Comparison of ENCODE assay signal across 14 cellular contexts in genomic region chr6:7224726-7225125, GRCh38.
DNase-seq lines count a peak whose midpoint lies in the region; ATAC-seq and TF ChIP-seq lines count a peak whose summit lies in the region.
"Had no signal": no experiment of that assay in that cellular context is flagged by ENCODE, and none has a peak within 500 bp of the region (broad histone marks: within the 10 kb centered on the region; RNA-seq: fewer than 3 reads in every experiment).

No MANE protein-coding gene starts in this region.

- H3K9me3 Mint-ChIP-seq in endodermal cell: no peaks in the 10 kb centered on the region
- H3K9me3 Mint-ChIP-seq in nephron progenitor cell: no peaks in the 10 kb centered on the region

- H3K9ac ChIP-seq in endodermal cell (ENCODE audit: extremely low read depth, low read length, poor library complexity, severe bottlenecking): no peak overlapping the region

- DNase-seq in CMK (ENCODE audit: low read depth) (peak; percentile 78), RWPE1 (ENCODE audit: low spot score) (no peak), endodermal cell (no peak), nephron progenitor cell (no peak), NCI-H2171 (lab: John Stamatoyannopoulos, UW) (no peak)
- DNase-seq: activated CD4-positive, CD25-positive, alpha-beta regulatory T cell; activated effector memory CD4-positive, alpha-beta T cell treated with anti-CD3 and anti-CD28 coated beads, Interleukin-2, amount 50 U/mL, for 16 hours; cortex of kidney; DMS153; mesendoderm; MM.1S; stimulated activated CD4-positive, alpha-beta T cell treated with anti-CD3 and anti-CD28 coated beads, Interleukin-4, amount 100 ng/mL, for 1 hour had no signal

- 93% methylated on average over 8 to 9 of the region's 9 CpGs for WGBS in endodermal cell (ENCODE audit: insufficient coverage in 1 of 2, insufficient read length in 1 of 2), 2 experiments

- H3K36me3 Mint-ChIP-seq in endodermal cell (ENCODE audit: low read depth) (peaks cover 68% of the 10 kb centered on the region), nephron progenitor cell (ENCODE audit: low read depth) (peaks cover 74% of the 10 kb centered on the region)

- ATAC-seq in GM21367 (IDR thresholded peaks at IDR 0.05; ENCODE audit: unreplicated experiment): no peak
- ATAC-seq in GM21825 (IDR thresholded peaks at IDR 0.05; ENCODE audit: unreplicated experiment): no peak

- H3K27ac Mint-ChIP-seq in endodermal cell: peak overlapping the region; percentile 67
- peak overlapping the region; percentile 85 for H3K27ac Mint-ChIP-seq in nephron progenitor cell

- H3K9me3 ChIP-seq in endodermal cell (ENCODE audit: control insufficient read depth, low read length): no peaks in the 10 kb centered on the region

- H3K4me3 Mint-ChIP-seq in endodermal cell (no peak overlapping the region), nephron progenitor cell (no peak overlapping the region)

- no peak overlapping the region for H3K4me3 ChIP-seq in endodermal cell (ENCODE audit: low read length)

- CTCF ChIA-PET in RWPE1 (lab: Yijun Ruan, JAX): no interaction called here

- H3K36me3 ChIP-seq in endodermal cell (ENCODE audit: control insufficient read depth, insufficient read depth, low read length): peaks cover 55% of the 10 kb centered on the region

- POLR2A ChIA-PET in RWPE1 (lab: Yijun Ruan, JAX; ENCODE audit: low non-redundant PET): no interaction called here

- peaks cover 11% of the 10 kb centered on the region for H3K4me1 Mint-ChIP-seq in endodermal cell
- peaks cover 8% of the 10 kb centered on the region for H3K4me1 Mint-ChIP-seq in nephron progenitor cell

- H3K4me1 ChIP-seq in endodermal cell (ENCODE audit: control insufficient read depth, insufficient read depth, low read length): peaks cover 8% of the 10 kb centered on the region

- H3K27ac ChIP-seq in RWPE1 (peak overlapping the region; percentile 34), endodermal cell (ENCODE audit: low read depth, low read length) (no peak overlapping the region)

- no peak for TF ChIP-seq CTCF in RWPE1 (conservative IDR thresholded peaks at IDR 0.05; ENCODE audit: low read depth)
- TF ChIP-seq CTCF in endodermal cell (conservative IDR thresholded peaks at IDR 0.05): no peak
- TF ChIP-seq CTCF in nephron progenitor cell (IDR thresholded peaks at IDR 0.05): no peak

- no peaks in the 10 kb centered on the region for H3K27me3 Mint-ChIP-seq in endodermal cell (ENCODE audit: insufficient read depth)
- peaks cover 6% of the 10 kb centered on the region for H3K27me3 Mint-ChIP-seq in nephron progenitor cell (ENCODE audit: low read depth, poor library complexity)

- no peaks in the 10 kb centered on the region for H3K27me3 ChIP-seq in endodermal cell (ENCODE audit: control insufficient read depth, insufficient read depth, low read length, poor library complexity, severe bottlenecking)
